ENCODE assay signal across 11 cellular contexts in genomic region chr15:84819291-84819768, GRCh38. TPM values are rescaled to one million over a fixed set of nuclear protein-coding genes. Genes with fewer than 3 reads are reported as not detected.
DNase-seq lines count a peak whose midpoint lies in the region; ATAC-seq and TF ChIP-seq lines count a peak whose summit lies in the region.
"Had no signal": no experiment of that assay in that cellular context is flagged by ENCODE, and none has a peak within 500 bp of the region (broad histone marks: within the 10 kb centered on the region; RNA-seq: fewer than 3 reads in every experiment).

No MANE protein-coding gene starts in this region.

- POLR2A ChIA-PET in T-cell (lab: Charles Lee) = interaction anchor here in 1 of 2 donors (0.6 kb wide), 1 partner anchor 65 kb away, joined by 4 read pairs; no protein-coding TSS in a partner anchor

- no peaks in the 10 kb centered on the region for H3K9me3 Mint-ChIP-seq in stimulated activated effector memory CD8-positive, alpha-beta T cell treated with anti-CD3 and anti-CD28 coated beads, Interleukin-12 subunit alpha, Interleukin-12 subunit beta, amount 100 ng/mL, for 72 hours
- no peaks in the 10 kb centered on the region for H3K9me3 Mint-ChIP-seq in T-cell
- H3K9me3 Mint-ChIP-seq: activated B cell treated with CpG ODN at 0.5 μM for 24 hours; activated naive CD8-positive, alpha-beta T cell treated with anti-CD3 and anti-CD28 coated beads, Interleukin-2, amount 10 ng/mL, durations not matched to agents 7 days and 5 days had no signal

- H3K27ac ChIP-seq in HUES64 (ENCODE audit: low read depth, low read length) (peak overlapping the region; percentile 27; the same call in 1 of the 2 replicates), left lung (peak overlapping the region; percentile 63 to 67)

- no peak overlapping the region for H3K9ac ChIP-seq in HUES64 (ENCODE audit: low read depth, low read length)

- CTCF ChIA-PET in T-cell (lab: Charles Lee) = interaction anchor here in 1 of 2 donors (0.7 kb wide), 1 partner anchor 881 kb away, joined by 3 read pairs; no protein-coding TSS in a partner anchor

- WGBS in HUES64 = 79% methylated on average over 3 of the region's 3 CpGs

- H3K4me3 Mint-ChIP-seq in stimulated activated effector memory CD8-positive, alpha-beta T cell treated with anti-CD3 and anti-CD28 coated beads, Interleukin-12 subunit alpha, Interleukin-12 subunit beta, amount 100 ng/mL, for 72 hours = no peak overlapping the region
- no peak overlapping the region for H3K4me3 Mint-ChIP-seq in T-cell
- H3K4me3 Mint-ChIP-seq: activated B cell treated with CpG ODN at 0.5 μM for 24 hours; activated naive CD8-positive, alpha-beta T cell treated with anti-CD3 and anti-CD28 coated beads, Interleukin-2, amount 10 ng/mL, durations not matched to agents 7 days and 5 days had no signal

- peaks cover 5 to 17% of the 10 kb centered on the region in 2 donors for H3K27me3 Mint-ChIP-seq in T-cell

- peaks cover 32% of the 10 kb centered on the region for H3K4me1 ChIP-seq in HUES64 (ENCODE audit: insufficient read depth, low read length)
- peaks cover 6 to 50% of the 10 kb centered on the region in 2 donors for H3K4me1 ChIP-seq in left lung

- H3K27me3 ChIP-seq in HUES64 (ENCODE audit: insufficient read depth, low read length) (0 out of 2 replicates have a peak, but pooled peaks cover 4% of the 10 kb centered on the region), left lung (peaks cover 0 to 7% of the 10 kb centered on the region in 2 donors)

- peak overlapping the region; percentile 50; the same call in 1 of the 2 replicates for H3K4me3 ChIP-seq in HUES64 (ENCODE audit: low read length)
- no peak overlapping the region for H3K4me3 ChIP-seq in choroid plexus epithelial cell (ENCODE audit: low read depth, low read length)
- H3K4me3 ChIP-seq in left lung = no peak overlapping the region

- peaks cover 4% of the 10 kb centered on the region for H3K36me3 Mint-ChIP-seq in stimulated activated effector memory CD8-positive, alpha-beta T cell treated with anti-CD3 and anti-CD28 coated beads, Interleukin-12 subunit alpha, Interleukin-12 subunit beta, amount 100 ng/mL, for 72 hours
- no peaks in the 10 kb centered on the region for H3K36me3 Mint-ChIP-seq in T-cell
- H3K36me3 Mint-ChIP-seq: activated naive CD8-positive, alpha-beta T cell treated with anti-CD3 and anti-CD28 coated beads, Interleukin-2, amount 10 ng/mL, durations not matched to agents 7 days and 5 days had no signal

- TF ChIP-seq CTCF in choroid plexus epithelial cell (conservative IDR thresholded peaks at IDR 0.05; ENCODE audit: low read depth, low read length) = peak; percentile 43
- no peak for TF ChIP-seq CTCF in left lung (IDR thresholded peaks at IDR 0.05)

- peak overlapping the region; percentile 35 for H3K27ac Mint-ChIP-seq in stimulated activated effector memory CD8-positive, alpha-beta T cell treated with anti-CD3 and anti-CD28 coated beads, Interleukin-12 subunit alpha, Interleukin-12 subunit beta, amount 100 ng/mL, for 72 hours
- no peak overlapping the region for H3K27ac Mint-ChIP-seq in T-cell
- H3K27ac Mint-ChIP-seq: activated B cell treated with CpG ODN at 0.5 μM for 24 hours; activated naive CD8-positive, alpha-beta T cell treated with anti-CD3 and anti-CD28 coated beads, Interleukin-2, amount 10 ng/mL, durations not matched to agents 7 days and 5 days had no signal

- H3K36me3 ChIP-seq in HUES64 (ENCODE audit: insufficient read depth, low read length) = peaks cover 5% of the 10 kb centered on the region
- no peaks in the 10 kb centered on the region for H3K36me3 ChIP-seq in left lung

- ATAC-seq in left lung (no peak), T-cell (replicated peaks in 1 of 4) (no peak)
- ATAC-seq in stimulated activated effector memory CD8-positive, alpha-beta T cell treated with anti-CD3 and anti-CD28 coated beads, Interleukin-12 subunit alpha, Interleukin-12 subunit beta, amount 100 ng/mL, for 72 hours = no peak

- no peaks in the 10 kb centered on the region for H3K9me3 ChIP-seq in HUES64 (ENCODE audit: insufficient read depth, low read depth, low read length)
- no peaks in the 10 kb centered on the region for H3K9me3 ChIP-seq in left lung

- intact Hi-C loops in left lung (cut with DNase I) = no loop called here

- peaks cover 12% of the 10 kb centered on the region for H3K4me1 Mint-ChIP-seq in stimulated activated effector memory CD8-positive, alpha-beta T cell treated with anti-CD3 and anti-CD28 coated beads, Interleukin-12 subunit alpha, Interleukin-12 subunit beta, amount 100 ng/mL, for 72 hours
- peaks cover 7 to 19% (median 14%) of the 10 kb centered on the region in 3 donors for H3K4me1 Mint-ChIP-seq in T-cell

- DNase-seq in choroid plexus epithelial cell (ENCODE audit: low read depth) (no peak), left lung (no peak), DMS114 treated with DMSO at 0.1 percent for 48 hours (lab: John Stamatoyannopoulos, UW; ENCODE audit: unreplicated experiment) (no peak), H4 (ENCODE audit: low spot score) (no peak), T-cell (no peak)
- DNase-seq in stimulated activated effector memory CD8-positive, alpha-beta T cell treated with anti-CD3 and anti-CD28 coated beads, Interleukin-12 subunit alpha, Interleukin-12 subunit beta, amount 100 ng/mL, for 72 hours (ENCODE audit: low spot score in 2 of 2) = no peak
- DNase-seq in activated effector memory CD4-positive, alpha-beta T cell treated with anti-CD3 and anti-CD28 coated beads, Interleukin-2, amount 50 U/mL, for 16 hours = no peak
- DNase-seq: activated B cell treated with CpG ODN at 0.5 μM for 24 hours; activated naive CD8-positive, alpha-beta T cell treated with anti-CD3 and anti-CD28 coated beads, Interleukin-2, amount 10 ng/mL, durations not matched to agents 7 days and 5 days; occipital lobe had no signal

RNA-seq across cellular contexts. Expression of gene ALPK3, which starts 2.2 kb away (rescaled TPM):
- polyA plus RNA-seq in HUES64 (2013, experiment 1 of 2) = 12.2 TPM
- polyA plus RNA-seq in HUES64 (2013, experiment 2 of 2) = 14.1 TPM
- total RNA-seq in left lung (10 to 100 TPM in 1 of 2 donors, 1 to 10 TPM in 1; 6.9 to 14.3 TPM), T-cell (under 1 TPM; 0.16 to 0.82 (median 0.22) TPM)
- total RNA-seq in H4 (2014; rRNA removed; shearing (Covaris generic)) = 0.15 and 0.39 TPM in 2 replicates
